8 cellular contexts compared by ENCODE assay signal in genomic region chr11:94238154-94238735, GRCh38.
DNase-seq lines count a peak whose midpoint lies in the region; TF ChIP-seq lines count a peak whose summit lies in the region.
"Not testable (repeated sequence)": the region's sequence is repeated elsewhere in the genome, so short reads cannot be mapped to it uniquely, and the experiment has no call there.

No MANE protein-coding gene starts in this region.

- H3K4me1 Mint-ChIP-seq in H9; endothelial cell (ENCODE audit: unreplicated experiment); osteocyte (ENCODE audit: unreplicated experiment): not testable (repeated sequence)

- not testable (repeated sequence) for H2BK120ac ChIP-seq in H9 (ENCODE audit: low read depth, low read length, poor library complexity, severe bottlenecking)

- H3K27me3 ChIP-seq in H9 (ENCODE audit: insufficient read depth, low read length); iPS-18a (ENCODE audit: control insufficient read depth, insufficient read depth, low read length); uterus: not testable (repeated sequence)

- H3K4me2 ChIP-seq in H9 (ENCODE audit: insufficient read depth, insufficient read length, low read length): not testable (repeated sequence)

- H3K4me1 ChIP-seq in H9 (ENCODE audit: insufficient read depth, low read length); iPS-18a (ENCODE audit: control insufficient read depth, low read depth, low read length); uterus: not testable (repeated sequence)

- not testable (repeated sequence) for TF ChIP-seq CTCF in H9 (conservative IDR thresholded peaks at IDR 0.05); endothelial cell (IDR thresholded peaks at IDR 0.05; ENCODE audit: unreplicated experiment); osteocyte (IDR thresholded peaks at IDR 0.05); uterus (IDR thresholded peaks at IDR 0.05)

- H4K8ac ChIP-seq in H9 (replicated peaks; ENCODE audit: insufficient read length, low read depth, low read length): not testable (repeated sequence)

- not testable (repeated sequence) for H3K18ac ChIP-seq in H9 (ENCODE audit: insufficient read length, low read depth, low read length)

- H3K36me3 Mint-ChIP-seq in H9 (ENCODE audit: insufficient read depth in 1 of 3, low read depth in 3 of 3); endothelial cell (ENCODE audit: low read depth, unreplicated experiment); osteocyte (ENCODE audit: unreplicated experiment): not testable (repeated sequence)

- H3K23ac ChIP-seq in H9 (ENCODE audit: insufficient read length, low read depth, low read length): not testable (repeated sequence)

- H3K9ac ChIP-seq in H9 (ENCODE audit: extremely low read depth, insufficient read length, low read length); iPS-18a (ENCODE audit: low read length): not testable (repeated sequence)

- not testable (repeated sequence) for H3K9me3 ChIP-seq in H9 (ENCODE audit: control insufficient read depth, low read depth, low read length); iPS-18a (ENCODE audit: control insufficient read depth, low read depth, low read length)
- peaks cover 0 to 20% of the 10 kb centered on the region in 2 donors for H3K9me3 ChIP-seq in uterus

- H3K79me1 ChIP-seq in H9 (ENCODE audit: insufficient read depth, low read depth, low read length, poor library complexity, severe bottlenecking): not testable (repeated sequence)

- not testable (repeated sequence) for H3T11ph ChIP-seq in H9 (ENCODE audit: low read length)

- not testable (repeated sequence) for H4K20me1 ChIP-seq in H9 (ENCODE audit: control insufficient read depth, insufficient read depth, insufficient read length)

- H3K27me3 Mint-ChIP-seq in H9 (ENCODE audit: low read depth); endothelial cell (ENCODE audit: unreplicated experiment); osteocyte (ENCODE audit: unreplicated experiment): not testable (repeated sequence)

- not testable (repeated sequence) for H3K27ac Mint-ChIP-seq in H9; endothelial cell (ENCODE audit: unreplicated experiment); osteocyte (ENCODE audit: unreplicated experiment)

- no CpG with 5 or more reads among the region's 24 CpGs for WGBS in H9 (ENCODE audit: extremely low coverage, insufficient read length, low lambda C conversion rate)

- H3K56ac ChIP-seq in H9 (ENCODE audit: insufficient read length, low read depth, low read length): not testable (repeated sequence)

- not testable (repeated sequence) for H3K36me3 ChIP-seq in iPS-18a (ENCODE audit: control insufficient read depth, low read depth, low read length); uterus

- H3K4me3 ChIP-seq in iPS-18a (ENCODE audit: low read length): peak overlapping the region; percentile 23
- not testable (repeated sequence) for H3K4me3 ChIP-seq in uterus

- H3K4me3 Mint-ChIP-seq in H9; endothelial cell (ENCODE audit: unreplicated experiment); osteocyte (ENCODE audit: unreplicated experiment): not testable (repeated sequence)

- H3K79me2 ChIP-seq in H9 (ENCODE audit: insufficient read depth, low read length): not testable (repeated sequence)

- DNase-seq in H9: peak; percentile 27
- peak; percentile 10 for DNase-seq in T-helper 22 cell (ENCODE audit: low read depth)
- peak; percentile 79 for DNase-seq in activated effector memory CD4-positive, alpha-beta T cell treated with anti-CD3 and anti-CD28 coated beads, Interleukin-2, amount 50 U/mL, for 16 hours
- peak; percentile 4 for DNase-seq in endothelial cell (ENCODE audit: low spot score)
- DNase-seq in osteocyte (ENCODE audit: extremely low spot score, unreplicated experiment): peak; percentile 93
- DNase-seq in stimulated activated CD4-positive, alpha-beta T cell treated with anti-CD3 and anti-CD28 coated beads, Interleukin-4, amount 100 ng/mL, for 4 hours: peak; percentile 12 to 43
- DNase-seq in uterus: peak; percentile 23 to 54

- not testable (repeated sequence) for TF ChIP-seq POLR2A in uterus (IDR thresholded peaks at IDR 0.05)

- not testable (repeated sequence) for H2BK5ac ChIP-seq in H9 (ENCODE audit: insufficient read length, low read length)

- H3K4ac ChIP-seq in H9 (ENCODE audit: low read depth, low read length): not testable (repeated sequence)

- H2BK20ac ChIP-seq in H9 (ENCODE audit: low read depth, low read length, poor library complexity, severe bottlenecking): not testable (repeated sequence)

- H3K23me2 ChIP-seq in H9 (ENCODE audit: insufficient read length, low read depth, low read length, poor library complexity, severe bottlenecking): not testable (repeated sequence)

- H3K14ac ChIP-seq in H9 (ENCODE audit: insufficient read depth, low read length): not testable (repeated sequence)

- H2AK5ac ChIP-seq in H9 (ENCODE audit: insufficient read length, low read length): not testable (repeated sequence)

- H2AFZ ChIP-seq in H9 (ENCODE audit: low read length): not testable (repeated sequence)

- H3K9me3 Mint-ChIP-seq in H9; endothelial cell (ENCODE audit: unreplicated experiment); osteocyte (ENCODE audit: unreplicated experiment): not testable (repeated sequence)

- not testable (repeated sequence) for H4K5ac ChIP-seq in H9 (ENCODE audit: insufficient read length, low read depth, low read length)

- H4K91ac ChIP-seq in H9 (ENCODE audit: insufficient read length, low read depth, low read length): not testable (repeated sequence)

- H3K27ac ChIP-seq in H9 (ENCODE audit: insufficient read length, low read depth, low read length); iPS-18a (ENCODE audit: low read length); uterus: not testable (repeated sequence)

- intact Hi-C loops in uterus (cut with DNase I; ENCODE audit: low total_unique reads): loop anchor here (5.0 kb wide), 1 partner anchor 1084 kb away; no protein-coding TSS in a partner anchor

- H2BK15ac ChIP-seq in H9 (ENCODE audit: low read depth, low read length): not testable (repeated sequence)

- not testable (repeated sequence) for H2BK12ac ChIP-seq in H9 (ENCODE audit: insufficient read length, low read depth, low read length)

Comparison
In these comparisons a context has a peak if more than half of its experiments do, and no peak if none do; other contexts are left out.
1. DNase-seq: peak in every context shown above with its lines; median percentile 93 in osteocyte; 79 in activated effector memory CD4-positive, alpha-beta T cell treated with anti-CD3 and anti-CD28 coated beads, Interleukin-2, amount 50 U/mL, for 16 hours; 38 in uterus; 28 in stimulated activated CD4-positive, alpha-beta T cell treated with anti-CD3 and anti-CD28 coated beads, Interleukin-4, amount 100 ng/mL, for 4 hours; 27 in H9; 10 in T-helper 22 cell; 4 in endothelial cell.